Comparison of ENCODE assay signal across 9 cellular contexts in the genomic region with DNA sequence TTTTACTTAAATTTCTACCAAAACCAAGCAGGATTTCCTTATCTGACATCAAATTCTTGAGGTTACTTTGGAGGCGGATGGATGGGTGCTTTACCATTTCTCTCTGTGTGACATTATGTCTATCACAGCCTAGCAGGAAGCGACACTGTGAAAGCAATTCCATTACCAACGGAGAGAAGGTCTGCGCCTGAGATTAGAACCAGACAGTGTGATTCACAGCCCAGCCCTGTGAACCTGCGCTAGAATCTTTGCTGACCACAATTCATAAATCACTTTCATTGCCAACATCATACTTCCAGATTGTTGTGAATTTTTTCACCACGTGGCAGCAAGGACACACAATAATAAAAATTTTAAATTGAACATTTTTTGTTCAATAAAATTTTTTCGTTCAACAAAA.
A peak's percentile ranks its signal among the peaks of the same experiment; 100 is the strongest.
DNase-seq lines count a peak whose midpoint lies in the region; ATAC-seq and TF ChIP-seq lines count a peak whose summit lies in the region.
"Had no signal": no experiment of that assay in that cellular context is flagged by ENCODE, and none has a peak within 500 bp of the region (broad histone marks: within the 10 kb centered on the region; RNA-seq: fewer than 3 reads in every experiment).

No MANE protein-coding gene starts in this region.

- DNase-seq in activated CD8-positive, alpha-beta T cell treated with anti-CD3 and anti-CD28 coated beads for 36 hours, result peak; percentile 81
- DNase-seq in endothelial cell (ENCODE audit: low spot score) (no peak), NCI-H345 treated with DMSO at 0.1 percent for 48 hours (lab: John Stamatoyannopoulos, UW; ENCODE audit: unreplicated experiment) (no peak), HPDE6-E6E7 (ENCODE audit: extremely low spot score) (no peak)
- peak; percentile 72 for DNase-seq in stimulated activated CD4-positive, alpha-beta T cell treated with anti-CD3 and anti-CD28 coated beads, Interleukin-1b, Interleukin-23, amount 100 ng/mL, for 48 hours
- DNase-seq: left cardiac atrium had no signal

- TF ChIP-seq CTCF in activated CD8-positive, alpha-beta T cell treated with anti-CD3 and anti-CD28 coated beads for 36 hours (IDR thresholded peaks at IDR 0.05), result no peak
- no peak for TF ChIP-seq CTCF in endothelial cell (IDR thresholded peaks at IDR 0.05; ENCODE audit: unreplicated experiment)

- peak overlapping the region; percentile 93 for H3K27ac Mint-ChIP-seq in activated CD8-positive, alpha-beta T cell treated with anti-CD3 and anti-CD28 coated beads for 36 hours
- H3K27ac Mint-ChIP-seq in endothelial cell (ENCODE audit: unreplicated experiment), result peak overlapping the region; percentile 90

- peaks cover 2% of the 10 kb centered on the region for H3K9me3 Mint-ChIP-seq in activated CD8-positive, alpha-beta T cell treated with anti-CD3 and anti-CD28 coated beads for 36 hours
- H3K9me3 Mint-ChIP-seq in endothelial cell (ENCODE audit: unreplicated experiment), result no peaks in the 10 kb centered on the region

- peaks cover 4% of the 10 kb centered on the region for H3K27me3 Mint-ChIP-seq in activated CD8-positive, alpha-beta T cell treated with anti-CD3 and anti-CD28 coated beads for 36 hours
- H3K27me3 Mint-ChIP-seq in endothelial cell (ENCODE audit: unreplicated experiment), result peaks cover 2% of the 10 kb centered on the region

- no peak for TF ChIP-seq POLR2A in GM18505 (IDR thresholded peaks at IDR 0.05; ENCODE audit: borderline replicate concordance, extremely low read depth, insufficient read depth, insufficient read length)

- H3K4me1 Mint-ChIP-seq in activated CD8-positive, alpha-beta T cell treated with anti-CD3 and anti-CD28 coated beads for 36 hours (ENCODE audit: low read depth), result peaks cover 62% of the 10 kb centered on the region
- H3K4me1 Mint-ChIP-seq in endothelial cell (ENCODE audit: unreplicated experiment), result peaks cover 39% of the 10 kb centered on the region

- POLR2A ChIA-PET in activated CD8-positive, alpha-beta T cell treated with anti-CD3 and anti-CD28 coated beads for 36 hours (lab: Charles Lee), result interaction anchor here (0.7 to 1.8 kb wide), 5 partner anchors 21 to 225 kb away, joined by 3 to 12 read pairs (median 4); a partner anchor contains a TSS

- intact Hi-C loops in activated CD8-positive, alpha-beta T cell treated with anti-CD3 and anti-CD28 coated beads for 36 hours (cut with micrococcal nuclease), result loop anchor here (1.0 to 2.0 kb wide), 2 partner anchors 20 to 226 kb away; a partner anchor contains a TSS

- ATAC-seq in HG03175 (IDR thresholded peaks at IDR 0.05; ENCODE audit: unreplicated experiment) (peak; percentile 41), HG03135 (IDR thresholded peaks at IDR 0.05; ENCODE audit: unreplicated experiment) (no peak), GM18505 (IDR thresholded peaks at IDR 0.05; ENCODE audit: unreplicated experiment) (no peak)
- peak; percentile 86 for ATAC-seq in activated CD8-positive, alpha-beta T cell treated with anti-CD3 and anti-CD28 coated beads for 36 hours

- CTCF ChIA-PET in activated CD8-positive, alpha-beta T cell treated with anti-CD3 and anti-CD28 coated beads for 36 hours (lab: Charles Lee), result interaction anchor here (0.7 to 1.5 kb wide), 7 partner anchors 16 to 226 kb away, joined by 3 to 9 read pairs (median 3); no protein-coding TSS in a partner anchor

- H3K36me3 Mint-ChIP-seq in activated CD8-positive, alpha-beta T cell treated with anti-CD3 and anti-CD28 coated beads for 36 hours (ENCODE audit: low read depth), result peaks cover 4% of the 10 kb centered on the region
- H3K36me3 Mint-ChIP-seq in endothelial cell (ENCODE audit: low read depth, unreplicated experiment), result peaks cover 22% of the 10 kb centered on the region

- H3K4me3 Mint-ChIP-seq in activated CD8-positive, alpha-beta T cell treated with anti-CD3 and anti-CD28 coated beads for 36 hours, result peak overlapping the region; percentile 33
- no peak overlapping the region for H3K4me3 Mint-ChIP-seq in endothelial cell (ENCODE audit: unreplicated experiment)

Comparison
In these comparisons a context has a peak if more than half of its experiments do, and no peak if none do; other contexts are left out.
1. ATAC-seq: peak in HG03175 (single experiment) and activated CD8-positive, alpha-beta T cell treated with anti-CD3 and anti-CD28 coated beads for 36 hours (single experiment); none in HG03135 (single experiment) and GM18505 (single experiment).
2. DNase-seq: peak in activated CD8-positive, alpha-beta T cell treated with anti-CD3 and anti-CD28 coated beads for 36 hours (single experiment) and stimulated activated CD4-positive, alpha-beta T cell treated with anti-CD3 and anti-CD28 coated beads, Interleukin-1b, Interleukin-23, amount 100 ng/mL, for 48 hours (single experiment); none in endothelial cell (single experiment), NCI-H345 treated with DMSO at 0.1 percent for 48 hours (single experiment) and HPDE6-E6E7 (single experiment).